ENCODE assay signal across 8 cellular contexts in the genomic region with DNA sequence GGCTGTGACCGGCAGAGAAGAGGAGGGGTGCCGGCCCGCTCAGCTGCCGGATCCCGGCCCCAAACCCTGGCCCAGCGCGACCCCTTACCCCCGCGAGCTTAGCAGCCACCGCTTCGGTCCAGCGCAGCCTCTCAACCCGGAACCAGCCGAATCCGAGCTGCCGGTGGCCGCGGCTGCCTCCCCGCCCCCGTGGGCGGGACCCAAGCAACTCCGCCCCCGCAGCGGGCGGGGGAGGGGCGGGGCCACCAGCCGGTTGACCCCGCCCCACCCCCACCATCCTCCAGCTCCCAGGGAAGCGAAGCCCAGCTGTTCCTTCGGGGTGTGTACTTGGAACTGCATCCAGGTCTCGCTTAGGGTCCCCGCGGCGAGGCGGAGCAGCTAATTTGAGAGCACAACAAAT. TPM values are rescaled to one million over a fixed set of nuclear protein-coding genes. Genes with fewer than 3 reads are reported as not detected.
DNase-seq lines count a peak whose midpoint lies in the region; FAIRE-seq and TF ChIP-seq lines count a peak whose summit lies in the region.

A gene (minus strand): TSS at position 138 of the 400 bp plus-strand sequence. CDS start 611 bp downstream, outside the sequence.

- no peaks in the 10 kb centered on the region for H4K20me1 ChIP-seq in OCI-LY3 (ENCODE audit: insufficient read depth, low read length)

- no peak for TF ChIP-seq CTCF in OCI-LY3 (IDR thresholded peaks at IDR 0.05; ENCODE audit: low read depth, low read length)

- peaks cover 16% of the 10 kb centered on the region; the same call in 1 of the 2 replicates for H3K4me1 ChIP-seq in HUES64 (ENCODE audit: insufficient read depth, low read length)
- peaks cover 6% of the 10 kb centered on the region for H3K4me1 ChIP-seq in OCI-LY3 (ENCODE audit: low read length)
- peaks cover 4 to 11% of the 10 kb centered on the region in 2 donors for H3K4me1 ChIP-seq in esophagus (ENCODE audit: control insufficient read depth in 2 of 2, insufficient read depth in 2 of 2, low read length in 1 of 2)
- H3K4me1 ChIP-seq in mucosa of stomach (ENCODE audit: control insufficient read depth, insufficient read depth, low read length), result peaks cover 7% of the 10 kb centered on the region

- H3K27me3 ChIP-seq in HUES64 (ENCODE audit: insufficient read depth, low read length), result peaks cover 6% of the 10 kb centered on the region; the same call in 1 of the 2 replicates
- H3K27me3 ChIP-seq in OCI-LY3 (ENCODE audit: low read depth, low read length), result peaks cover 12% of the 10 kb centered on the region
- no peaks in the 10 kb centered on the region for H3K27me3 ChIP-seq in esophagus (ENCODE audit: control insufficient read depth in 1 of 2, insufficient read depth in 2 of 2, low read length in 2 of 2)
- peaks cover 6% of the 10 kb centered on the region for H3K27me3 ChIP-seq in mucosa of stomach (ENCODE audit: control insufficient read depth, insufficient read depth, low read length)

- H3K9ac ChIP-seq in HUES64 (ENCODE audit: low read depth, low read length) (no peak within 1 kb of the TSS), OCI-LY3 (ENCODE audit: low read length) (peak within 1 kb of the TSS; percentile 60), mucosa of stomach (ENCODE audit: low read length) (peak within 1 kb of the TSS; percentile 58)

- 1% methylated on average over 35 of the region's 35 CpGs for WGBS in HUES64
- WGBS in esophagus, 2 donors, result 0% methylated on average over 22 to 35 of the region's 35 CpGs

- H3K4me3 ChIP-seq in HUES64 (ENCODE audit: low read length) (peak within 1 kb of the TSS; percentile 65), OCI-LY3 (ENCODE audit: low read length) (peak within 1 kb of the TSS; percentile 93), esophagus (ENCODE audit: low read depth in 1 of 2, low read length in 2 of 2) (peak within 1 kb of the TSS; percentile 62 to 79), mucosa of stomach (ENCODE audit: low read length) (peak within 1 kb of the TSS; percentile 38)

- DNase-seq in AG08396 (ENCODE audit: low spot score), result peak; percentile 98
- DNase-seq in GM19239 (ENCODE audit: insufficient read length, low spot score), result peak; percentile 90
- peak; percentile 72 for DNase-seq in activated T-cell treated with anti-CD3 and anti-CD28 coated beads for 48 hours (ENCODE audit: low read depth)
- peak; percentile 80 for DNase-seq in stimulated activated CD8-positive, alpha-beta memory T cell treated with anti-CD3 and anti-CD28 coated beads, Interleukin-4, amount 100 ng/mL, for 48 hours

- no peak within 1 kb of the TSS; the same call in none of the 2 replicates for H2AFZ ChIP-seq in OCI-LY3 (ENCODE audit: low read depth, low read length)

- no peak within 1 kb of the TSS for H3K27ac ChIP-seq in HUES64 (ENCODE audit: low read depth, low read length)
- no peak within 1 kb of the TSS for H3K27ac ChIP-seq in OCI-LY3 (ENCODE audit: low read length)
- H3K27ac ChIP-seq in esophagus (ENCODE audit: low read depth in 2 of 2, low read length in 1 of 2), result peak within 1 kb of the TSS; percentile 77 to 82

- H3K9me3 ChIP-seq in HUES64 (ENCODE audit: insufficient read depth, low read depth, low read length) (no peaks in the 10 kb centered on the region), OCI-LY3 (ENCODE audit: insufficient read depth, low read length) (no peaks in the 10 kb centered on the region), esophagus (ENCODE audit: control insufficient read depth in 2 of 2, insufficient read depth in 1 of 2, low read depth in 1 of 2, low read length in 1 of 2) (no peaks in the 10 kb centered on the region), mucosa of stomach (ENCODE audit: control insufficient read depth, low read length) (no peaks in the 10 kb centered on the region)

- no peaks in the 10 kb centered on the region for H3K79me2 ChIP-seq in OCI-LY3 (ENCODE audit: low read length)

- H3K36me3 ChIP-seq in HUES64 (ENCODE audit: insufficient read depth, low read length) (no peaks in the 10 kb centered on the region), OCI-LY3 (replicated peaks; ENCODE audit: low read depth, low read length) (no peaks in the 10 kb centered on the region), esophagus (ENCODE audit: control insufficient read depth in 2 of 2, insufficient read depth in 2 of 2, low read length in 1 of 2) (no peaks in the 10 kb centered on the region), mucosa of stomach (ENCODE audit: control insufficient read depth, insufficient read depth, low read length) (no peaks in the 10 kb centered on the region)

- H3K4me2 ChIP-seq in OCI-LY3 (ENCODE audit: low read length), result peak within 1 kb of the TSS; percentile 85

- no peak for FAIRE-seq in GM19239 (lab: Jason Lieb, UNC)

RNA-seq across cellular contexts. Expression of the gene that starts here (rescaled TPM):
- polyA plus RNA-seq in HUES64 (2013, experiment 1 of 2), result 6.1 TPM
- polyA plus RNA-seq in HUES64 (2013, experiment 2 of 2), result 11.2 TPM
- 1 to 10 TPM; 4.6 to 5.0 TPM for polyA plus RNA-seq in esophagus

Comparison
In these comparisons a context has a peak if more than half of its experiments do, and no peak if none do; other contexts are left out.
1. H3K27ac ChIP-seq: peak in esophagus (2 of 2); none in HUES64 (single experiment) and OCI-LY3 (single experiment).
2. H3K4me3 ChIP-seq: peak in every context shown above with its lines; median percentile 93 in OCI-LY3; 70 in esophagus; 65 in HUES64; 38 in mucosa of stomach.
3. Peak in every context shown above with its lines, with median percentiles within 50 percentile points of each other: DNase-seq.